1 cellular context compared by ENCODE assay signal in genomic region chr17:39231587-39232551, GRCh38.
TF ChIP-seq lines count a peak whose summit lies in the region.

No MANE protein-coding gene starts in this region.

TF ChIP-seq in HepG2, 621 proteins besides CTCF, POLR2A, EP300 and RAD21 (continued from another document):
- peak; percentile 31 for TF ChIP-seq ZNF407 (CRISPR knock-in tag; IDR thresholded peaks at IDR 0.05; ENCODE audit: not compliant biosample characterization)
- TF ChIP-seq HOXD1 (CRISPR knock-in tag; IDR thresholded peaks at IDR 0.05) = no peak
- no peak for TF ChIP-seq ZNF547 (CRISPR knock-in tag; IDR thresholded peaks at IDR 0.05)
- no peak for TF ChIP-seq ZNF770 (CRISPR knock-in tag; IDR thresholded peaks at IDR 0.05)
- no peak for TF ChIP-seq ZEB1 (IDR thresholded peaks at IDR 0.05; ENCODE audit: insufficient replicate concordance, low read depth)
- TF ChIP-seq JDP2 (CRISPR knock-in tag; IDR thresholded peaks at IDR 0.05; ENCODE audit: borderline replicate concordance) = no peak
- TF ChIP-seq ZSCAN5A (CRISPR knock-in tag; IDR thresholded peaks at IDR 0.05; ENCODE audit: borderline replicate concordance) = 0 out of 2 replicates have a peak, but pooled peaks have one; percentile 27
- TF ChIP-seq TCF7 (IDR thresholded peaks at IDR 0.05; ENCODE audit: low read depth) = no peak
- TF ChIP-seq MXD3 (CRISPR knock-in tag; IDR thresholded peaks at IDR 0.05) = 0 out of 2 replicates have a peak, but pooled peaks have one; percentile 26
- no peak for TF ChIP-seq MXD4 (CRISPR knock-in tag; IDR thresholded peaks at IDR 0.05)
- no peak for TF ChIP-seq HNRNPUL1 (IDR thresholded peaks at IDR 0.05; ENCODE audit: low read depth, low read length)
- TF ChIP-seq ZNF280B (CRISPR knock-in tag; IDR thresholded peaks at IDR 0.05; ENCODE audit: borderline replicate concordance) = peak; percentile 49; the same call in 1 of the 2 replicates
- no peak for TF ChIP-seq ZNF7 (CRISPR knock-in tag; IDR thresholded peaks at IDR 0.05)
- TF ChIP-seq HNRNPL (IDR thresholded peaks at IDR 0.05; ENCODE audit: low read depth, low read length) = no peak
- TF ChIP-seq PATZ1 (CRISPR knock-in tag; IDR thresholded peaks at IDR 0.05) = 0 out of 2 replicates have a peak, but pooled peaks have one; percentile 15
- no peak for TF ChIP-seq PTBP1 (IDR thresholded peaks at IDR 0.05; ENCODE audit: low read depth, low read length, poor library complexity, severe bottlenecking)
